In genomic region chr17:1376061-1376460, GRCh38 we compare ENCODE assay signal across 10 cellular contexts. TPM values are rescaled to one million over a fixed set of nuclear protein-coding genes. Genes with fewer than 3 reads are reported as not detected.
DNase-seq lines count a peak whose midpoint lies in the region; ATAC-seq and TF ChIP-seq lines count a peak whose summit lies in the region.
"Had no signal": no experiment of that assay in that cellular context is flagged by ENCODE, and none has a peak within 500 bp of the region (broad histone marks: within the 10 kb centered on the region; RNA-seq: fewer than 3 reads in every experiment).

No MANE protein-coding gene starts in this region.

- peaks cover 84% of the 10 kb centered on the region for H3K4me1 Mint-ChIP-seq in activated naive CD4-positive, alpha-beta T cell treated with anti-CD3 and anti-CD28 coated beads, Interleukin-2, amount 10 ng/mL, durations not matched to agents 7 days and 5 days
- H3K4me1 Mint-ChIP-seq in activated CD4-positive, alpha-beta memory T cell treated with anti-CD3 and anti-CD28 coated beads for 36 hours (ENCODE audit: low read depth): peaks cover 88% of the 10 kb centered on the region
- H3K4me1 Mint-ChIP-seq in mesothelial cell of epicardium (peaks cover 42% of the 10 kb centered on the region), type B pancreatic cell (ENCODE audit: unreplicated experiment) (peaks cover 52% of the 10 kb centered on the region)

- CTCF ChIA-PET in activated naive CD4-positive, alpha-beta T cell treated with anti-CD3 and anti-CD28 coated beads, Interleukin-2, amount 10 ng/mL, durations not matched to agents 7 days and 5 days (lab: Charles Lee): interaction anchor here (0.7 to 5.3 kb wide), 5 partner anchors 10 to 110 kb away, joined by 3 to 34 read pairs (median 4); no protein-coding TSS in a partner anchor
- CTCF ChIA-PET in activated CD4-positive, alpha-beta memory T cell treated with anti-CD3 and anti-CD28 coated beads for 36 hours (lab: Charles Lee): interaction anchor here (0.6 to 8.0 kb wide), 7 partner anchors 10 to 186 kb away, joined by 3 to 98 read pairs (median 3); no protein-coding TSS in a partner anchor

- H3K36me3 Mint-ChIP-seq in activated naive CD4-positive, alpha-beta T cell treated with anti-CD3 and anti-CD28 coated beads, Interleukin-2, amount 10 ng/mL, durations not matched to agents 7 days and 5 days: peaks cover 21% of the 10 kb centered on the region
- H3K36me3 Mint-ChIP-seq in activated CD4-positive, alpha-beta memory T cell treated with anti-CD3 and anti-CD28 coated beads for 36 hours: peaks cover 12% of the 10 kb centered on the region
- H3K36me3 Mint-ChIP-seq in mesothelial cell of epicardium: peaks cover 4% of the 10 kb centered on the region
- H3K36me3 Mint-ChIP-seq in type B pancreatic cell: peaks cover 11% of the 10 kb centered on the region

- no peaks in the 10 kb centered on the region for H3K9me3 Mint-ChIP-seq in activated naive CD4-positive, alpha-beta T cell treated with anti-CD3 and anti-CD28 coated beads, Interleukin-2, amount 10 ng/mL, durations not matched to agents 7 days and 5 days
- no peaks in the 10 kb centered on the region for H3K9me3 Mint-ChIP-seq in activated CD4-positive, alpha-beta memory T cell treated with anti-CD3 and anti-CD28 coated beads for 36 hours
- H3K9me3 Mint-ChIP-seq in mesothelial cell of epicardium (no peaks in the 10 kb centered on the region), type B pancreatic cell (no peaks in the 10 kb centered on the region)

- intact Hi-C loops in activated CD4-positive, alpha-beta memory T cell treated with anti-CD3 and anti-CD28 coated beads for 36 hours (cut with micrococcal nuclease): no loop called here

- ATAC-seq in HG02642 (IDR thresholded peaks at IDR 0.05; ENCODE audit: poor library complexity, unreplicated experiment): no peak

- no peak for TF ChIP-seq CTCF in mesothelial cell of epicardium (IDR thresholded peaks at IDR 0.05; ENCODE audit: unreplicated experiment)
- no peak for TF ChIP-seq CTCF in type B pancreatic cell (conservative IDR thresholded peaks at IDR 0.05)

- POLR2A ChIA-PET in activated CD4-positive, alpha-beta memory T cell treated with anti-CD3 and anti-CD28 coated beads for 36 hours (lab: Charles Lee): interaction anchor here (0.6 to 1.9 kb wide), 3 partner anchors 12 to 16 kb away, joined by 3 to 6 read pairs (median 4); no protein-coding TSS in a partner anchor

- DNase-seq in activated naive CD4-positive, alpha-beta T cell treated with anti-CD3 and anti-CD28 coated beads, Interleukin-2, amount 10 ng/mL, durations not matched to agents 7 days and 5 days: no peak
- DNase-seq in activated naive CD4-positive, alpha-beta T cell treated with Interleukin-2 at 50 U/mL for 16 hours: no peak
- no peak for DNase-seq in activated CD4-positive, alpha-beta memory T cell treated with anti-CD3 and anti-CD28 coated beads for 36 hours
- DNase-seq in mesothelial cell of epicardium (ENCODE audit: low spot score in 2 of 2, unreplicated experiment in 2 of 2) (no peak), type B pancreatic cell (ENCODE audit: extremely low spot score, unreplicated experiment) (no peak), SIG-M5 (lab: John Stamatoyannopoulos, UW) (no peak), COLO829 (ENCODE audit: low spot score) (no peak)
- DNase-seq: NCI-H510A treated with DMSO at 0.1 percent for 48 hours, pancreas had no signal

- H3K27me3 Mint-ChIP-seq in activated naive CD4-positive, alpha-beta T cell treated with anti-CD3 and anti-CD28 coated beads, Interleukin-2, amount 10 ng/mL, durations not matched to agents 7 days and 5 days: no peaks in the 10 kb centered on the region
- no peaks in the 10 kb centered on the region for H3K27me3 Mint-ChIP-seq in activated CD4-positive, alpha-beta memory T cell treated with anti-CD3 and anti-CD28 coated beads for 36 hours
- H3K27me3 Mint-ChIP-seq in mesothelial cell of epicardium (ENCODE audit: low read depth) (no peaks in the 10 kb centered on the region), type B pancreatic cell (no peaks in the 10 kb centered on the region)

- H3K4me3 Mint-ChIP-seq in activated naive CD4-positive, alpha-beta T cell treated with anti-CD3 and anti-CD28 coated beads, Interleukin-2, amount 10 ng/mL, durations not matched to agents 7 days and 5 days: peak overlapping the region; percentile 1
- peak overlapping the region; percentile 2 for H3K4me3 Mint-ChIP-seq in activated CD4-positive, alpha-beta memory T cell treated with anti-CD3 and anti-CD28 coated beads for 36 hours
- no peak overlapping the region for H3K4me3 Mint-ChIP-seq in mesothelial cell of epicardium
- H3K4me3 Mint-ChIP-seq in type B pancreatic cell: peak overlapping the region; percentile 69

- peak overlapping the region; percentile 71 for H3K27ac Mint-ChIP-seq in activated naive CD4-positive, alpha-beta T cell treated with anti-CD3 and anti-CD28 coated beads, Interleukin-2, amount 10 ng/mL, durations not matched to agents 7 days and 5 days
- H3K27ac Mint-ChIP-seq in activated CD4-positive, alpha-beta memory T cell treated with anti-CD3 and anti-CD28 coated beads for 36 hours: peak overlapping the region; percentile 72
- H3K27ac Mint-ChIP-seq in mesothelial cell of epicardium: peak overlapping the region; percentile 88
- peak overlapping the region; percentile 80 for H3K27ac Mint-ChIP-seq in type B pancreatic cell

RNA-seq across cellular contexts. Expression of gene YWHAE, which starts 24.0 kb away (rescaled TPM):
- 100 to 1,000 TPM; 505 to 509 TPM for total RNA-seq in activated CD4-positive, alpha-beta memory T cell treated with anti-CD3 and anti-CD28 coated beads for 36 hours
- total RNA-seq in mesothelial cell of epicardium: 714 to 730 TPM (median 714 TPM) in 3 replicates
- total RNA-seq in type B pancreatic cell (ENCODE audit: low replicate concordance): 674 and 773 TPM in 2 replicates
